In the genomic region with DNA sequence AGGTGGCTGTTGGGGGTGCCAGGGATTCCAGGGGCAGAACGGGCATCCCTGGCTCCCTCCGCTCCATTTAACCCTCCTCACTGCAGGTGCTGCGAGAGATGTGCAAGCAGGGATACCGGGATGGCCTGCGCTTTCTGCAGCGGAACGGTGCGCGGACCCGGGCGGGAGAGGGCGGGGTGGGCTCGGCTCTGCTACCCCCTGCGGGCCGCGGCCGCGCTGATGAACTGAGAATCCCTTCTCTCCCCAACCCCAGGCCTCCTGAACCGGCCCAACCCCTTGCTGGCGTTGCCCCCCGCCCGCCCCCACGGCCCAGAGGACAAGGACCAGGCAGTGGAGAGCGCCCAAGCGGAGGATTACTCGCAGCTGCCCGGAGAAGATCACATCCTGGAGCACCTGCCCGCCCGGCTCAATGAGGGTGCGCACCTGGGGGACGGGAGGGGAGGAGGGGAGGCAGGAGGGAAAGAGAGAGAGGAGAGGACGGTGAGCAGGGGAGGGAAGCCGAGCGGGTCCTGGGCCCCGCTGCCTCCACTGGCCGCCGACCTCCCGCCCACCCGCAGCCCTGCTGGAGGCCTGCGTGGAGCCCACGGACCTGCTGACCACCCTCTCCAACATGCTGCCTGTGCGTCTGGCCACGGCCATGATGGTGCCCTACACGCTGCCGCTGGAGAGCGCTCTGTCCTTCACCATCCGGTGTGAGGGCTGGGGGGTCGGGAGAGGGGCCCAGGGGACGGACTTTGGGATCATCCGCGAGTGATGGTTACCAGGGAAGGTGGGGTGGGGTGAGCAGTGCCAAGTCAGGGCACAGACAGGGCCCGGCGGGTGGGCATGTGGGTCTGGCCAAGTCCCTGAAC, we compare ENCODE assay signal across 20 cellular contexts. TPM values are rescaled to one million over a fixed set of nuclear protein-coding genes. Genes with fewer than 3 reads are reported as not detected.
DNase-seq lines count a peak whose midpoint lies in the region; ATAC-seq, FAIRE-seq and TF ChIP-seq lines count a peak whose summit lies in the region.
"Had no signal": no experiment of that assay in that cellular context is flagged by ENCODE, and none has a peak within 500 bp of the region (broad histone marks: within the 10 kb centered on the region; RNA-seq: fewer than 3 reads in every experiment).

No MANE protein-coding gene starts in this region.

- peaks cover 39% of the 10 kb centered on the region for H3K36me3 ChIP-seq in WERI-Rb-1

- no peak overlapping the region for H3K4me2 ChIP-seq in A549

- DNase-seq in A549 (ENCODE audit: low read depth in 1 of 2, low spot score in 1 of 2) (no peak), DMS153 treated with DMSO at 0.1 percent for 48 hours (lab: John Stamatoyannopoulos, UW; ENCODE audit: unreplicated experiment) (peak; percentile 23), WERI-Rb-1 (no peak), foreskin melanocyte (no peak)
- DNase-seq: activated CD4-positive, alpha-beta T cell treated with anti-CD3 and anti-CD28 coated beads, Interleukin-2, amount 50 U/mL, for 48 hours; activated naive CD4-positive, alpha-beta T cell treated with anti-CD3 and anti-CD28 coated beads for 36 hours; cerebellar nuclear complex; effector CD4-positive, alpha-beta T cell; GM23248; mesendoderm; naive thymus-derived CD4-positive, alpha-beta T cell; NCI-H774; ovary; sigmoid colon; stimulated activated naive B cell treated with anti-CD40 and anti-IgM and Interleukin-4, amounts not matched to agents 10 μg/mL and 1 μg/mL and 100 μg/mL, for 72 hours; T-helper 2 cell; thyroid gland had no signal

- H3K4me1 ChIP-seq in A549 = peaks cover 61% of the 10 kb centered on the region

- CTCF ChIA-PET in A549 (lab: Yijun Ruan, JAX) = interaction anchor here (0.7 to 1.8 kb wide), 3 partner anchors 9 to 20 kb away, joined by 3 to 4 read pairs (median 4); partner anchors contain the start of gene CD151

- no peaks in the 10 kb centered on the region for H3K27me3 ChIP-seq in WERI-Rb-1 (ENCODE audit: insufficient read depth, low read depth, severe bottlenecking)
- H3K27me3 ChIP-seq: ascending aorta, ovary, thyroid gland had no signal

- TF ChIP-seq CTCF in A549 (IDR thresholded peaks at IDR 0.05) = no peak
- TF ChIP-seq CTCF in WERI-Rb-1 (IDR thresholded peaks at IDR 0.05; ENCODE audit: low read depth, low read length) = no peak

- POLR2A ChIA-PET in A549 (lab: Yijun Ruan, JAX) = interaction anchor here (1.6 kb wide), 1 partner anchor 11 kb away, joined by 4 read pairs; no protein-coding TSS in a partner anchor

- H3K4me3 ChIP-seq in A549 = no peak overlapping the region
- no peak overlapping the region for H3K4me3 ChIP-seq in WERI-Rb-1 (ENCODE audit: low read depth, low read length)
- H3K4me3 ChIP-seq: ascending aorta, gastrocnemius medialis, GM23248, ovary, sigmoid colon, thyroid gland had no signal

- no peak; the same call in 1 of the 2 replicates for TF ChIP-seq POLR2A in A549 (IDR thresholded peaks at IDR 0.05; ENCODE audit: low read length)

- no peak for TF ChIP-seq RAD21 in A549 (conservative IDR thresholded peaks at IDR 0.05 in 1 of 2, IDR thresholded peaks at IDR 0.05 in 1 of 2)

- WGBS in A549 (ENCODE audit: missing lambda C conversion rate) = 94% methylated on average over 26 of the region's 53 CpGs

- H3K27ac ChIP-seq in A549 = no peak overlapping the region
- H3K27ac ChIP-seq in WERI-Rb-1 = peak overlapping the region; percentile 64
- H3K27ac ChIP-seq: ascending aorta, GM23248, ovary, sigmoid colon, thyroid gland had no signal

- no peak for ATAC-seq in A549
- ATAC-seq in HG02970 (IDR thresholded peaks at IDR 0.05; ENCODE audit: low FRiP score, unreplicated experiment) = no peak
- ATAC-seq: gastrocnemius medialis; naive thymus-derived CD4-positive, alpha-beta T cell; stimulated activated naive B cell treated with anti-CD40 and anti-IgM and Interleukin-4, amounts not matched to agents 10 μg/mL and 1 μg/mL and 100 μg/mL, for 72 hours had no signal

- no peak for TF ChIP-seq EP300 in A549 (IDR thresholded peaks at IDR 0.05)

- H3K9me3 ChIP-seq in A549 = no peaks in the 10 kb centered on the region
- H3K9me3 ChIP-seq in WERI-Rb-1 (ENCODE audit: severe bottlenecking) = no peaks in the 10 kb centered on the region
- H3K9me3 ChIP-seq: ascending aorta, gastrocnemius medialis, ovary, sigmoid colon, thyroid gland had no signal

- FAIRE-seq in A549 (lab: Jason Lieb, UNC) = no peak

TF ChIP-seq in A549, 52 proteins besides CTCF, POLR2A, EP300 and RAD21:
- TF ChIP-seq MAZ (IDR thresholded peaks at IDR 0.05; ENCODE audit: borderline replicate concordance, low read depth, low read length) = no peak
- TF ChIP-seq PBX3 (IDR thresholded peaks at IDR 0.05) = peak; percentile 53; the same call in 1 of the 2 replicates
- TF ChIP-seq HOXB5 (CRISPR knock-in tag; IDR thresholded peaks at IDR 0.05) = no peak

RNA-seq across cellular contexts. Expression of gene CRACR2B, which starts 4.1 kb away (rescaled TPM):
- polyA plus RNA-seq in A549 (2011; rRNA removed) (1.2 and 1.8 TPM in 2 replicates), A549 (2017; fragmentation: RNase III; extraction: RNeasy Plus Mini Kit Qiagen cat#74134 plus additional on column Dnase treatment) (3.0 to 3.3 TPM (median 3.1 TPM) in 3 replicates)
- 2.9 and 3.3 TPM in 2 replicates for polyA plus RNA-seq in A549 (2012; cell fraction: cytosol; rRNA removed)
- polyA plus RNA-seq in A549 (2012; cell fraction: nucleus; rRNA removed) = 8.2 and 9.3 TPM in 2 replicates
- polyA minus RNA-seq in A549 (2011; rRNA and poly(A)+ RNA removed) = 0.70 and 1.2 TPM in 2 replicates
- polyA plus RNA-seq: naive thymus-derived CD4-positive, alpha-beta T cell had no signal

RNA-seq across cellular contexts. Expression of gene PNPLA2, which starts 5.0 kb away (rescaled TPM):
- polyA plus RNA-seq in A549 (2011; rRNA removed) = 13.2 and 16.1 TPM in 2 replicates
- polyA plus RNA-seq in A549 (2012; cell fraction: cytosol; rRNA removed) = 45.8 and 63.3 TPM in 2 replicates
- polyA plus RNA-seq in A549 (2012; cell fraction: nucleus; rRNA removed) = 114 and 198 TPM in 2 replicates
- 25.1 to 29.2 TPM (median 25.4 TPM) in 3 replicates for polyA plus RNA-seq in A549 (2017; fragmentation: RNase III; extraction: RNeasy Plus Mini Kit Qiagen cat#74134 plus additional on column Dnase treatment)
- 33.9 and 38.8 TPM in 2 replicates for polyA minus RNA-seq in A549 (2011; rRNA and poly(A)+ RNA removed)

RNA-seq across cellular contexts. Expression of gene CD151, which starts 9.1 kb away (rescaled TPM):
- polyA plus RNA-seq in A549 (2011; rRNA removed) (409 and 523 TPM in 2 replicates), A549 (2017; fragmentation: RNase III; extraction: RNeasy Plus Mini Kit Qiagen cat#74134 plus additional on column Dnase treatment) (649 to 701 TPM (median 695 TPM) in 3 replicates)
- 964 and 1,353 TPM in 2 replicates for polyA plus RNA-seq in A549 (2012; cell fraction: cytosol; rRNA removed)
- polyA plus RNA-seq in A549 (2012; cell fraction: nucleus; rRNA removed) = 1,564 and 2,065 TPM in 2 replicates
- 530 and 576 TPM in 2 replicates for polyA minus RNA-seq in A549 (2011; rRNA and poly(A)+ RNA removed)

RNA-seq across cellular contexts. Expression of gene RPLP2, which starts 13.9 kb away (rescaled TPM):
- 1,346 and 1,493 TPM in 2 replicates for polyA plus RNA-seq in A549 (2011; rRNA removed)
- 3,184 and 3,866 TPM in 2 replicates for polyA plus RNA-seq in A549 (2012; cell fraction: cytosol; rRNA removed)
- polyA plus RNA-seq in A549 (2012; cell fraction: nucleus; rRNA removed) = 1,421 and 2,115 TPM in 2 replicates
- 2,443 to 2,621 TPM (median 2,508 TPM) in 3 replicates for polyA plus RNA-seq in A549 (2017; fragmentation: RNase III; extraction: RNeasy Plus Mini Kit Qiagen cat#74134 plus additional on column Dnase treatment)
- 823 and 964 TPM in 2 replicates for polyA minus RNA-seq in A549 (2011; rRNA and poly(A)+ RNA removed)

RNA-seq across cellular contexts. Expression of gene PIDD1, which starts 18.6 kb away (rescaled TPM):
- 6.3 and 6.5 TPM in 2 replicates for polyA plus RNA-seq in A549 (2011; rRNA removed)
- 17.5 and 23.5 TPM in 2 replicates for polyA plus RNA-seq in A549 (2012; cell fraction: cytosol; rRNA removed)
- 117 and 172 TPM in 2 replicates for polyA plus RNA-seq in A549 (2012; cell fraction: nucleus; rRNA removed)
- 15.7 to 19.0 TPM (median 18.9 TPM) in 3 replicates for polyA plus RNA-seq in A549 (2017; fragmentation: RNase III; extraction: RNeasy Plus Mini Kit Qiagen cat#74134 plus additional on column Dnase treatment)
- 2.7 and 4.4 TPM in 2 replicates for polyA minus RNA-seq in A549 (2011; rRNA and poly(A)+ RNA removed)
